In genomic region chr5:3980146-3980545, GRCh38 we compare ENCODE assay signal across 32 cellular contexts.
"Had no signal": no experiment of that assay in that cellular context is flagged by ENCODE, and none has a peak within 500 bp of the region (broad histone marks: within the 10 kb centered on the region; RNA-seq: fewer than 3 reads in every experiment).

No MANE protein-coding gene starts in this region.

- H3K9me3 ChIP-seq: SJCRH30 had no signal

- ATAC-seq: Panc1, Right ventricle myocardium inferior, SK-N-SH treated with all-trans-retinoic acid at 6 μM for 48 hours had no signal

- H3K36me3 ChIP-seq: SJCRH30 had no signal

- H3K4me2 ChIP-seq: PC-9 had no signal

- H3K4me3 ChIP-seq: PC-9, SJCRH30, SK-N-MC had no signal

- H3K27me3 ChIP-seq: SJCRH30 had no signal

- DNase-seq: Karpas-422, KG1, MM.1S, MV-4-11, NCI-H1092, NCI-H1105, NCI-H1417 treated with DMSO at 0.1 percent for 48 hours, NCI-H1436 treated with DMSO at 0.1 percent for 48 hours, NCI-H1694 treated with DMSO at 0.1 percent for 48 hours, NCI-H187 treated with DMSO at 0.1 percent for 48 hours, NCI-H2029, NCI-H2081, NCI-H2171 treated with DMSO at 0.1 percent for 48 hours, NCI-H2227 treated with DMSO at 0.1 percent for 48 hours, NCI-H345, NCI-H446, NCI-H510A treated with DMSO at 0.1 percent for 48 hours, NCI-H524 treated with DMSO at 0.1 percent for 48 hours, NCI-H69, NCI-H748 treated with DMSO at 0.1 percent for 48 hours, NCI-H82, PC-9, SHP77, SIG-M5, SJCRH30, SW 1271, T-helper 1 cell had no signal

- H2AFZ ChIP-seq: PC-9 had no signal

- H3K4me1 ChIP-seq: SJCRH30 had no signal

- H3K27ac ChIP-seq: PC-9, RWPE1, SJCRH30, SK-N-MC had no signal
